19 cellular contexts compared by ENCODE assay signal in the genomic region with DNA sequence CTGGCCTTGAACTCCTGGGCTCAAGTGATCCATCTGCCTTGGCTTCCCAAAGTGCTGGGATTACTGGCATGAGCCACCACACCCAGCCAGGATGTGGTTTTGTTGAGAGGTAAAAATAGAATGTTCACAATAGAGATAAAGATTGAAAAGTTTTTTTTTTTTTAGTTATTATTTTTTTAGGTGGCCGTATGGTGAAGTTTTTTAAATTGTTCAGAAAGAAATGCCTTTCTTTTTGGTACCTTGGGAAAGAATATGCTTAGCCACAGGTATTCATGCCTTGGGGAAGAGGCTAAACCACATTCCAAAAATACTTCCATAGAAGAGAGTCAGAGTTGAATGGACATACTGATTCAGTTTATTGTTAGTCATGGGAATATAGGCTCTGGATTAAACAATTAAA.
A peak's percentile ranks its signal among the peaks of the same experiment; 100 is the strongest.
DNase-seq lines count a peak whose midpoint lies in the region; TF ChIP-seq lines count a peak whose summit lies in the region.
"Had no signal": no experiment of that assay in that cellular context is flagged by ENCODE, and none has a peak within 500 bp of the region (broad histone marks: within the 10 kb centered on the region; RNA-seq: fewer than 3 reads in every experiment).

No MANE protein-coding gene starts in this region.

- H3K36me3 ChIP-seq in BJ (ENCODE audit: control insufficient read depth, insufficient read depth, low read length), result no peaks in the 10 kb centered on the region; the same call in 1 of the 2 replicates
- H3K36me3 ChIP-seq in WERI-Rb-1, result no peaks in the 10 kb centered on the region
- H3K36me3 ChIP-seq: transverse colon had no signal

- CTCF ChIA-PET in BJ (lab: Yijun Ruan, JAX), result interaction anchor here (1.5 kb wide), 2 partner anchors 10 to 128 kb away, joined by 4 read pairs; no protein-coding TSS in a partner anchor
- CTCF ChIA-PET in MCF 10A (lab: Yijun Ruan, JAX), result interaction anchor here (0.7 kb wide), 1 partner anchor 91 kb away, joined by 4 read pairs; no protein-coding TSS in a partner anchor

- intact Hi-C loops in MCF 10A (cut with micrococcal nuclease), result no loop called here

- no peaks in the 10 kb centered on the region for H3K9me3 Mint-ChIP-seq in MCF 10A (ENCODE audit: unreplicated experiment)
- H3K9me3 Mint-ChIP-seq: activated CD4-positive, alpha-beta memory T cell treated with anti-CD3 and anti-CD28 coated beads, Interleukin-2, amount 10 ng/mL, durations not matched to agents 7 days and 5 days; activated T-helper 2 cell treated with anti-CD3 and anti-CD28 coated beads, Interferon-gamma antibody, Interleukin-2, Interleukin-4, amounts not matched to agents 10 μg/mL and 5 μg/mL and 100 μg/mL, durations not matched to agents 14 hours and 24 hours and 36 hours; brain; H9 had no signal

- H3K27me3 Mint-ChIP-seq in MCF 10A (ENCODE audit: insufficient read depth, unreplicated experiment), result no peaks in the 10 kb centered on the region
- H3K27me3 Mint-ChIP-seq: brain had no signal

- no TSS peak for BruUV-seq in MCF 10A (replicated peaks; lab: Mats Ljungman, UMichigan)

- POLR2A ChIA-PET in BJ (lab: Charles Lee), result no interaction called here
- POLR2A ChIA-PET in MCF 10A (lab: Yijun Ruan, JAX), result no interaction called here

- H3K27me3 ChIP-seq in BJ (ENCODE audit: control insufficient read depth, insufficient read depth, low read length) (no peaks in the 10 kb centered on the region), WERI-Rb-1 (ENCODE audit: insufficient read depth, low read depth, severe bottlenecking) (no peaks in the 10 kb centered on the region)
- H3K27me3 ChIP-seq: hepatocyte, transverse colon had no signal

- no peaks in the 10 kb centered on the region for H3K4me1 Mint-ChIP-seq in MCF 10A (ENCODE audit: insufficient read depth, unreplicated experiment)

- no peak for TF ChIP-seq CTCF in BJ (IDR thresholded peaks at IDR 0.05; ENCODE audit: insufficient read depth, low read depth, low read length)
- TF ChIP-seq CTCF in MCF 10A (IDR thresholded peaks at IDR 0.05; ENCODE audit: unreplicated experiment), result no peak
- no peak for TF ChIP-seq CTCF in WERI-Rb-1 (IDR thresholded peaks at IDR 0.05; ENCODE audit: low read depth, low read length)

- DNase-seq in BJ (ENCODE audit: low read depth) (peak; percentile 80), NCI-H226 (peak; percentile 80), MCF 10A (ENCODE audit: unreplicated experiment) (peak; percentile 18), kidney glomerular epithelial cell (lab: John Stamatoyannopoulos, UW) (peak; percentile 70), NCI-H1092 (lab: John Stamatoyannopoulos, UW) (no peak), NCI-H146 (lab: John Stamatoyannopoulos, UW) (no peak), WERI-Rb-1 (no peak), hypothalamus (lab: John Stamatoyannopoulos, UW) (no peak)
- DNase-seq: activated CD4-positive, alpha-beta memory T cell treated with anti-CD3 and anti-CD28 coated beads, Interleukin-2, amount 10 ng/mL, durations not matched to agents 7 days and 5 days; AML-193; DND-41; H9; nucleus accumbens; T-helper 9 cell; transverse colon had no signal

- H3K27ac Mint-ChIP-seq in MCF 10A (ENCODE audit: low read depth, unreplicated experiment), result peak overlapping the region; percentile 27
- H3K27ac Mint-ChIP-seq: activated CD4-positive, alpha-beta memory T cell treated with anti-CD3 and anti-CD28 coated beads, Interleukin-2, amount 10 ng/mL, durations not matched to agents 7 days and 5 days; activated T-helper 2 cell treated with anti-CD3 and anti-CD28 coated beads, Interferon-gamma antibody, Interleukin-2, Interleukin-4, amounts not matched to agents 10 μg/mL and 5 μg/mL and 100 μg/mL, durations not matched to agents 14 hours and 24 hours and 36 hours; brain had no signal

- no peak overlapping the region for H3K4me3 Mint-ChIP-seq in MCF 10A (ENCODE audit: unreplicated experiment)
- H3K4me3 Mint-ChIP-seq: activated CD4-positive, alpha-beta memory T cell treated with anti-CD3 and anti-CD28 coated beads, Interleukin-2, amount 10 ng/mL, durations not matched to agents 7 days and 5 days; brain; H9 had no signal

- H3K4me3 ChIP-seq in BJ (ENCODE audit: low read depth, low read length) (no peak overlapping the region), WERI-Rb-1 (ENCODE audit: low read depth, low read length) (no peak overlapping the region)
- H3K4me3 ChIP-seq: hepatocyte, lung, transverse colon had no signal

- H3K9me3 ChIP-seq in WERI-Rb-1 (ENCODE audit: severe bottlenecking), result no peaks in the 10 kb centered on the region
- H3K9me3 ChIP-seq: transverse colon had no signal

- H3K27ac ChIP-seq in WERI-Rb-1, result no peak overlapping the region
- H3K27ac ChIP-seq: hepatocyte, transverse colon had no signal

- no peaks in the 10 kb centered on the region for H3K36me3 Mint-ChIP-seq in MCF 10A (ENCODE audit: insufficient read depth, unreplicated experiment)

Comparison
In these comparisons a context has a peak if more than half of its experiments do, and no peak if none do; other contexts are left out.
1. DNase-seq: peak in BJ (single experiment), NCI-H226 (single experiment), MCF 10A (single experiment) and kidney glomerular epithelial cell (single experiment); none in NCI-H1092 (single experiment), NCI-H146 (single experiment), WERI-Rb-1 (single experiment) and hypothalamus (0 of 51).